ENCODE assay signal across 27 cellular contexts in the genomic region with DNA sequence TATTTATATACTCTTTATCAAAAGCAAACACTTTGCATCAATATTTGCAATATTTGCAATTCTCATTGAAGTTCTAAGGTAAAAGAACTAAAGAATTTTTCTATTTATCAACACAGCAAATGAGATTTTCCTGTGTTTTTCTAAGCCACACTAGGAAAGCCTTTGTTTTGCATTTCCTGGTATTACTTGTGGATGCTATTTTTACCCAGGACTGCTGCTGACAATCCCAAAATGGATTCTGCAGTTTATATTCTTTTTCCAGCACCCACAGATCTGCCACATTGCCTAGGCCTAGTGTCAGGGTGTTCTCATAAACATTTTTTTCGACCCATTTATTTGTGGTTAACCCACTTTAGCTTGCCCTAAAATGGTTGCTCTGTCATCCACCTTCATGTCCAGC. TPM values are rescaled to one million over a fixed set of nuclear protein-coding genes. Genes with fewer than 3 reads are reported as not detected.
DNase-seq lines count a peak whose midpoint lies in the region; ATAC-seq and TF ChIP-seq lines count a peak whose summit lies in the region.
"Had no signal": no experiment of that assay in that cellular context is flagged by ENCODE, and none has a peak within 500 bp of the region (broad histone marks: within the 10 kb centered on the region; RNA-seq: fewer than 3 reads in every experiment).

No MANE protein-coding gene starts in this region.

- H2BK5ac ChIP-seq in IMR-90 (ENCODE audit: low read depth, low read length, poor library complexity, severe bottlenecking) (peak overlapping the region; percentile 39), mesendoderm (ENCODE audit: low read length) (no peak overlapping the region)

- no peak for ATAC-seq in IMR-90 (ENCODE audit: low read depth)
- ATAC-seq in GM21825 (IDR thresholded peaks at IDR 0.05; ENCODE audit: unreplicated experiment), result no peak
- ATAC-seq: activated CD8-positive, alpha-beta T cell treated with anti-CD3 and anti-CD28 coated beads, Interleukin-2, amount 10 ng/mL, durations not matched to agents 7 days and 5 days; left lobe of liver; mucosa of descending colon; natural killer cell treated with Interleukin-12 subunit alpha and Interleukin-12 subunit beta and Interleukin-15 and Interleukin-18, amount 100 ng/mL, for 72 hours; stimulated activated naive CD8-positive, alpha-beta T cell treated with anti-CD3 and anti-CD28 coated beads, Interleukin-15, amount 100 ng/mL, for 72 hours had no signal

- no peaks in the 10 kb centered on the region for H3K9me2 ChIP-seq in PC-9 (ENCODE audit: insufficient read depth)

- H4K8ac ChIP-seq in IMR-90 (ENCODE audit: low read depth in 2 of 2, low read length in 2 of 2), result peak overlapping the region in 1 of 2 experiments; percentile 15; a peak in 1 of 4 replicates
- H4K8ac ChIP-seq in mesendoderm (ENCODE audit: low read depth, low read length), result no peak overlapping the region

- peaks cover 16 to 38% of the 10 kb centered on the region in 2 experiments for H3K79me1 ChIP-seq in IMR-90 (ENCODE audit: low read depth in 1 of 2, low read length in 2 of 2)
- no peaks in the 10 kb centered on the region for H3K79me1 ChIP-seq in mesendoderm (ENCODE audit: low read length)

- H3K56ac ChIP-seq in IMR-90 (ENCODE audit: extremely low read depth, insufficient read depth, low read length) (no peak overlapping the region), mesendoderm (ENCODE audit: low read length) (no peak overlapping the region)

- TF ChIP-seq POLR2A in IMR-90 (IDR thresholded peaks at IDR 0.05; ENCODE audit: low read depth, low read length), result no peak

- H4K20me1 ChIP-seq in IMR-90 (ENCODE audit: insufficient read depth, low read length), result no peaks in the 10 kb centered on the region
- no peaks in the 10 kb centered on the region for H4K20me1 ChIP-seq in PC-9 (ENCODE audit: insufficient read depth)
- H4K20me1 ChIP-seq: BLaER1 treated with 17β-estradiol and CSF1 and Interleukin-3, amounts not matched to agents 10 nM and 100 nM had no signal

- H3K4me1 ChIP-seq in IMR-90 (ENCODE audit: control insufficient read depth, insufficient read depth, low read length) (peaks cover 11% of the 10 kb centered on the region), mesendoderm (ENCODE audit: control insufficient read depth, low read depth, low read length) (peaks cover 16% of the 10 kb centered on the region), PC-9 (replicated peaks; ENCODE audit: insufficient read depth) (no peaks in the 10 kb centered on the region)

- H2BK15ac ChIP-seq in IMR-90 (ENCODE audit: low read depth, low read length), result no peak overlapping the region
- no peak overlapping the region for H2BK15ac ChIP-seq in mesendoderm (replicated peaks; ENCODE audit: low read depth)

- peak overlapping the region; percentile 28; the same call in 1 of the 2 replicates for H3K18ac ChIP-seq in IMR-90 (ENCODE audit: low read depth, low read length)
- H3K18ac ChIP-seq in mesendoderm (ENCODE audit: low read length), result peak overlapping the region; percentile 41

- peak overlapping the region; percentile 80; the same call in 1 of the 2 replicates for H4K5ac ChIP-seq in IMR-90 (ENCODE audit: low read depth, low read length)
- no peak overlapping the region for H4K5ac ChIP-seq in mesendoderm (ENCODE audit: low read length)

- no peak overlapping the region for H2AFZ ChIP-seq in IMR-90 (replicated peaks; ENCODE audit: low read length, poor library complexity)
- H2AFZ ChIP-seq in PC-9, result no peak overlapping the region

- H3K79me2 ChIP-seq in mesendoderm (ENCODE audit: control insufficient read depth, insufficient read depth, low read length) (no peaks in the 10 kb centered on the region), PC-9 (ENCODE audit: low read depth) (no peaks in the 10 kb centered on the region)

- BruUV-seq in IMR-90 (replicated peaks; lab: Mats Ljungman, UMichigan) (no TSS peak), PC-9 (replicated peaks; lab: Mats Ljungman, UMichigan) (no TSS peak)

- H4K91ac ChIP-seq in IMR-90 (ENCODE audit: insufficient read depth, low read depth, low read length), result 0 out of 2 replicates have a peak overlapping the region, but pooled peaks have one; percentile 40

- in situ Hi-C loops in IMR-90 (cut with MboI; ENCODE audit: low sequenced_read_pairs), result no loop called here

- no peak for TF ChIP-seq RAD21 in IMR-90 (IDR thresholded peaks at IDR 0.05; ENCODE audit: low read length)

- H3K23ac ChIP-seq in IMR-90 (ENCODE audit: low read depth, low read length) (peak overlapping the region; percentile 26; the same call in 1 of the 2 replicates), mesendoderm (ENCODE audit: low read length) (no peak overlapping the region)

- H3K9ac ChIP-seq in IMR-90 (ENCODE audit: low read depth, low read length), result no peak overlapping the region
- no peak overlapping the region for H3K9ac ChIP-seq in mesendoderm (ENCODE audit: low read length)
- H3K9ac ChIP-seq: BLaER1 treated with 17β-estradiol and CSF1 and Interleukin-3, amounts not matched to agents 10 nM and 100 nM; KMS-11 had no signal

- H2BK20ac ChIP-seq in IMR-90 (ENCODE audit: low read depth, low read length), result 0 out of 2 replicates have a peak overlapping the region, but pooled peaks have one; percentile 16

- H3K4me3 ChIP-seq in IMR-90 (ENCODE audit: insufficient read depth, low read depth, low read length), result no peak overlapping the region
- no peak overlapping the region for H3K4me3 ChIP-seq in mesendoderm (ENCODE audit: low read length)
- H3K4me3 ChIP-seq in PC-9, result no peak overlapping the region
- H3K4me3 ChIP-seq: adrenal gland; BLaER1 treated with 17β-estradiol and CSF1 and Interleukin-3, amounts not matched to agents 10 nM and 100 nM; MG63; mucosa of descending colon; tibial artery had no signal

- H3K4ac ChIP-seq in IMR-90 (ENCODE audit: low read depth, low read length), result peak overlapping the region; percentile 64; the same call in 1 of the 2 replicates
- peak overlapping the region; percentile 70 for H3K4ac ChIP-seq in mesendoderm (ENCODE audit: low read depth, low read length)

- POLR2A ChIA-PET in IMR-90 (lab: Charles Lee; ENCODE audit: unreplicated experiment), result no interaction called here
- POLR2A ChIA-PET in PC-9 (lab: Charles Lee; ENCODE audit: unreplicated experiment), result no interaction called here

- no peak overlapping the region for H2AK9ac ChIP-seq in IMR-90 (replicated peaks; ENCODE audit: low read depth, low read length, poor library complexity)

- peaks cover 17% of the 10 kb centered on the region for H3K9me1 ChIP-seq in IMR-90 (ENCODE audit: insufficient read depth, low read length)

- H3K4me2 ChIP-seq in IMR-90 (ENCODE audit: low read depth, low read length), result no peak overlapping the region
- H3K4me2 ChIP-seq in mesendoderm (ENCODE audit: low read length), result no peak overlapping the region
- H3K4me2 ChIP-seq in PC-9, result no peak overlapping the region
- H3K4me2 ChIP-seq: BLaER1 treated with 17β-estradiol and CSF1 and Interleukin-3, amounts not matched to agents 10 nM and 100 nM; KMS-11 had no signal

- intact Hi-C loops in IMR-90 (cut with micrococcal nuclease) (no loop called here), PC-9 (cut with micrococcal nuclease; ENCODE audit: unreplicated experiment) (no loop called here)

- dilution Hi-C loops in IMR-90 (cut with HindIII; ENCODE audit: low sequenced_read_pairs, unreplicated experiment), result no loop called here

- TF ChIP-seq CTCF in IMR-90 (conservative IDR thresholded peaks at IDR 0.05; ENCODE audit: low read depth, low read length) (no peak), PC-9 (conservative IDR thresholded peaks at IDR 0.05) (no peak)

- H3K27me3 ChIP-seq in IMR-90 (ENCODE audit: control insufficient read depth, insufficient read depth, low read length) (no peaks in the 10 kb centered on the region), mesendoderm (ENCODE audit: insufficient read depth, low read length, poor library complexity) (no peaks in the 10 kb centered on the region), PC-9 (ENCODE audit: insufficient read depth, low read depth) (no peaks in the 10 kb centered on the region)
- H3K27me3 ChIP-seq: adrenal gland; BLaER1 treated with 17β-estradiol and CSF1 and Interleukin-3, amounts not matched to agents 10 nM and 100 nM; MG63; tibial artery had no signal

- H3F3A ChIP-seq in PC-9 (ENCODE audit: insufficient read depth, low read depth), result no peaks in the 10 kb centered on the region

- H2AK5ac ChIP-seq in IMR-90 (ENCODE audit: low read depth, low read length), result 0 out of 2 replicates have a peak overlapping the region, but pooled peaks have one; percentile 9
- H2AK5ac ChIP-seq in mesendoderm (ENCODE audit: low read length), result no peak overlapping the region

- H3K27ac ChIP-seq in IMR-90 (ENCODE audit: insufficient read depth, low read length) (no peak overlapping the region), mesendoderm (ENCODE audit: low read depth, low read length) (no peak overlapping the region), temporal lobe (ENCODE audit: low read depth, low read length) (peak overlapping the region; percentile 17), PC-9 (no peak overlapping the region)
- H3K27ac ChIP-seq: BLaER1 treated with 17β-estradiol and CSF1 and Interleukin-3, amounts not matched to agents 10 nM and 100 nM; KMS-11 had no signal

- CTCF ChIA-PET in IMR-90 (lab: Yijun Ruan, JAX) (interaction anchor here (0.5 to 0.7 kb wide), 2 partner anchors 35 to 123 kb away, joined by 3 read pairs; no protein-coding TSS in a partner anchor), PC-9 (lab: Charles Lee) (no interaction called here)

- DNase-seq in IMR-90 (no peak), dermis blood vessel endothelial cell (peak; percentile 56), mesendoderm (no peak), CD1c-positive myeloid dendritic cell (ENCODE audit: extremely low spot score) (no peak), PC-9 (no peak)
- DNase-seq: activated CD8-positive, alpha-beta T cell treated with anti-CD3 and anti-CD28 coated beads, Interleukin-2, amount 10 ng/mL, durations not matched to agents 7 days and 5 days; activated naive CD4-positive, alpha-beta T cell treated with anti-CD3 and anti-CD28 coated beads, Interleukin-2, amount 10 ng/mL, durations not matched to agents 7 days and 5 days; adrenal gland; DMS153; H7; MG63; mucosa of descending colon; NCI-H1105 treated with DMSO at 0.1 percent for 48 hours; NCI-H1930; NCI-H524 treated with DMSO at 0.1 percent for 48 hours; occipital lobe; SHP77 treated with DMSO at 0.1 percent for 48 hours; stimulated activated CD4-positive, alpha-beta T cell treated with anti-CD3 and anti-CD28 coated beads, Interleukin-12 subunit alpha, Interleukin-12 subunit beta, amount 100 ng/mL, for 4 hours; stimulated activated CD4-positive, alpha-beta T cell treated with anti-CD3 and anti-CD28 coated beads, Interleukin-2, amount 100 ng/mL, for 48 hours; stimulated activated naive CD8-positive, alpha-beta T cell treated with anti-CD3 and anti-CD28 coated beads, Interleukin-15, amount 100 ng/mL, for 72 hours; tibial artery had no signal

- 75% methylated on average over 1 of the region's 1 CpG; no CpG with 5 or more reads in 1 of the 2 experiments for WGBS in IMR-90 (ENCODE audit: extremely low coverage in 2 of 2, insufficient read length in 1 of 2), 2 experiments
- WGBS in mesendoderm (ENCODE audit: extremely low coverage, insufficient coverage, low lambda C conversion rate), result no CpG with 5 or more reads among the region's 1 CpG

- H3K9me3 ChIP-seq in IMR-90 (ENCODE audit: control insufficient read depth, insufficient read depth, low read length) (no peaks in the 10 kb centered on the region), PC-9 (ENCODE audit: insufficient read depth, low read depth) (no peaks in the 10 kb centered on the region)
- H3K9me3 ChIP-seq: adrenal gland; BLaER1 treated with 17β-estradiol and CSF1 and Interleukin-3, amounts not matched to agents 10 nM and 100 nM; MG63; mucosa of descending colon; tibial artery had no signal

- H3K14ac ChIP-seq in IMR-90 (replicated peaks; ENCODE audit: low read depth, low read length), result peak overlapping the region; percentile 70; the same call in 1 of the 2 replicates

- H2BK120ac ChIP-seq in IMR-90 (ENCODE audit: low read depth, low read length) (no peak overlapping the region), mesendoderm (ENCODE audit: low read depth, low read length) (no peak overlapping the region)

- peaks cover 18% of the 10 kb centered on the region for H3K36me3 ChIP-seq in IMR-90 (ENCODE audit: control insufficient read depth, insufficient read depth, low read length)
- H3K36me3 ChIP-seq in mesendoderm (ENCODE audit: control insufficient read depth, insufficient read depth, low read length), result no peaks in the 10 kb centered on the region
- H3K36me3 ChIP-seq in PC-9 (ENCODE audit: low read depth), result no peaks in the 10 kb centered on the region
- H3K36me3 ChIP-seq: adrenal gland; BLaER1 treated with 17β-estradiol and CSF1 and Interleukin-3, amounts not matched to agents 10 nM and 100 nM; MG63 had no signal

RNA-seq across cellular contexts. Expression of a gene that starts 25.9 kb away (rescaled TPM):
- total RNA-seq in IMR-90 (2012; rRNA removed), result 271 and 280 TPM in 2 replicates
- 199 and 250 TPM in 2 replicates for polyA plus RNA-seq in IMR-90 (2012; rRNA removed)
- 98.9 and 127 TPM in 2 replicates for polyA plus RNA-seq in IMR-90 (2012; cell fraction: cytosol; rRNA removed)
- polyA plus RNA-seq in IMR-90 (2012; cell fraction: nucleus; rRNA removed; ENCODE audit: low replicate concordance), result 40.4 and 157 TPM in 2 replicates
- total RNA-seq in dermis blood vessel endothelial cell, result 1.2 and 2.0 TPM in 2 replicates
- polyA plus RNA-seq in mesendoderm (2013, experiment 1 of 2), result 5.3 TPM
- polyA plus RNA-seq in mesendoderm (2013, experiment 2 of 2), result 6.0 TPM
- 11.8 TPM for total RNA-seq in temporal lobe
- total RNA-seq in PC-9 (2021), result not detected in 2 replicates

Comparison
In these comparisons a context has a peak if more than half of its experiments do, and no peak if none do; other contexts are left out.
1. RNA of a gene that starts 25.9 kb away (total RNA-seq): 271 to 280 TPM in IMR-90; 11.8 TPM in temporal lobe (single experiment), 1.2 to 2.0 TPM in dermis blood vessel endothelial cell and not detected in PC-9; every median in the first group is over 10 times any median in the second.